31 cellular contexts compared by ENCODE assay signal in genomic region chr2:222249444-222249843, GRCh38. TPM values are rescaled to one million over a fixed set of nuclear protein-coding genes. Genes with fewer than 3 reads are reported as not detected.
"Had no signal": no experiment of that assay in that cellular context is flagged by ENCODE, and none has a peak within 500 bp of the region (broad histone marks: within the 10 kb centered on the region; RNA-seq: fewer than 3 reads in every experiment).

No MANE protein-coding gene starts in this region.

- H3K4me1 ChIP-seq: esophagus muscularis mucosa, foreskin keratinocyte, gastrocnemius medialis, heart right ventricle, left lung, lower lobe of right lung had no signal

- H3K9me3 ChIP-seq: esophagus muscularis mucosa, gastrocnemius medialis, heart right ventricle, left lung, lower lobe of right lung had no signal

- H3K4me3 ChIP-seq: coronary artery, dorsolateral prefrontal cortex, esophagus muscularis mucosa, gastrocnemius medialis, heart right ventricle, left lung, lower lobe of right lung had no signal

- FAIRE-seq: colon, endothelial cell of umbilical vein, keratinocyte had no signal

- H3K27ac Mint-ChIP-seq: naive thymus-derived CD4-positive, alpha-beta T cell had no signal

- H3K27me3 ChIP-seq: esophagus muscularis mucosa, gastrocnemius medialis, left lung had no signal

- ATAC-seq: foreskin keratinocyte; gastrocnemius medialis; heart right ventricle; left cardiac atrium; left lung; left ventricle myocardium superior; lower lobe of right lung; naive thymus-derived CD4-positive, alpha-beta T cell had no signal

- H3K27ac ChIP-seq: coronary artery, dorsolateral prefrontal cortex, esophagus muscularis mucosa, foreskin keratinocyte, gastrocnemius medialis, heart right ventricle, left lung, lower lobe of right lung had no signal

- H3K4me1 Mint-ChIP-seq: naive thymus-derived CD4-positive, alpha-beta T cell had no signal

- H3K4me3 Mint-ChIP-seq: naive thymus-derived CD4-positive, alpha-beta T cell had no signal

- DNase-seq: dermis blood vessel endothelial cell; dorsolateral prefrontal cortex; effector CD4-positive, alpha-beta T cell; effector memory CD4-positive, alpha-beta T cell; foreskin keratinocyte; gastrocnemius medialis; glutamatergic neuron; head of caudate nucleus; heart right ventricle; hippocampal formation; left cardiac atrium; left lung; left ventricle myocardium superior; lower lobe of right lung; mesenchymal stem cell; midbrain; naive thymus-derived CD4-positive, alpha-beta T cell had no signal

- H3K36me3 ChIP-seq: esophagus muscularis mucosa, gastrocnemius medialis, heart right ventricle, left lung, lower lobe of right lung had no signal

- H3K36me3 Mint-ChIP-seq: naive thymus-derived CD4-positive, alpha-beta T cell had no signal

RNA-seq across cellular contexts. Expression of gene PAX3, which starts 49.4 kb away (rescaled TPM):
- total RNA-seq: dermis blood vessel endothelial cell; endothelial cell of umbilical vein; epithelial cell of proximal tubule; esophagus muscularis mucosa; fibroblast of lung; fibroblast of villous mesenchyme; foreskin keratinocyte; glomerular endothelial cell; heart right ventricle; kidney epithelial cell; left lung; left ventricle myocardium superior; lower lobe of right lung; lung microvascular endothelial cell; mesenteric fat pad; mucosa of gallbladder; naive thymus-derived CD4-positive, alpha-beta T cell had no signal
- polyA plus RNA-seq: endothelial cell of umbilical vein; esophagus; fibroblast of lung; foreskin keratinocyte; keratinocyte; naive thymus-derived CD4-positive, alpha-beta T cell had no signal
